ENCODE assay signal across 17 cellular contexts in the genomic region with DNA sequence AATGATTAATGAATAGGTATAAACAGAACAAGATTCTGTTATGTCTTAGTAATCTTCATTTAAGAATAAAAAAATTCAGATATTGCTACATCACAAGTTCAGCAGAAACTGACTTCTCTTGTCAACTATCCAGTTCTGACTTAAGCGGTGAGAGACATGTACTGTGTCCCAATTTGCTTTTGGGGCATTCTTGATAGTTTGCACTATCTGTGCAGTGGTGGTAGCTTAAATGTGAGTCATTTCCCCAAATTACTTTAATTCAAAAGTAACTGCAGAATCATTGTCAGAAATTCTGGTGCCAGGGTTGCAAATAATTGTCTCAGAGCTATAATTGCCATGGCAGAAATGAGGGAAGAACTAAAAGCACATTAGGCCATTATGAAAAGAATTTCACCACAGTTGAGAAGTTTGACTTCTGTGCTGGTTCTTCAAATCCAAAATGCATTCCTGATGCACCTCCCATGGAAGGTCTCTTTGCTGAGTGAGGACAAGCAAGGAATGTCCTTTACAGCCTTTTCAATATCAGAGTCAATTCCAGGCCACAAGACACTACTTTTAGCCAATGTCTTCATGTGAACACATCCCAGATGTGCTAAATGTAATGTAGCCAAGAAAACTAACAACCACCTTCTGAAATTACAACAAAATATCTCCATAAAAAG.
DNase-seq lines count a peak whose midpoint lies in the region; ATAC-seq and TF ChIP-seq lines count a peak whose summit lies in the region.
"Had no signal": no experiment of that assay in that cellular context is flagged by ENCODE, and none has a peak within 500 bp of the region (broad histone marks: within the 10 kb centered on the region; RNA-seq: fewer than 3 reads in every experiment).

No MANE protein-coding gene starts in this region.

- TF ChIP-seq CTCF in right atrium auricular region (IDR thresholded peaks at IDR 0.05) (no peak), gastroesophageal sphincter (IDR thresholded peaks at IDR 0.05) (no peak), testis (IDR thresholded peaks at IDR 0.05) (no peak)

- 13 to 73% methylated on average over 1 of the region's 1 CpG for WGBS in gastroesophageal sphincter (ENCODE audit: low coverage in 1 of 2), 2 donors
- 86 to 87% methylated on average over 1 of the region's 1 CpG for WGBS in testis, 2 donors

- no peak for TF ChIP-seq POLR2A in gastroesophageal sphincter (IDR thresholded peaks at IDR 0.05)
- TF ChIP-seq POLR2A in testis (IDR thresholded peaks at IDR 0.05): no peak

- H3K36me3 ChIP-seq in right atrium auricular region (no peaks in the 10 kb centered on the region), gastroesophageal sphincter (no peaks in the 10 kb centered on the region), testis (ENCODE audit: low read depth, missing control alignments) (no peaks in the 10 kb centered on the region)

- intact Hi-C loops in left cardiac atrium (cut with DNase I) (no loop called here), testis (cut with DNase I; ENCODE audit: low total_unique reads) (no loop called here)

- no peak overlapping the region for H3K4me3 ChIP-seq in right atrium auricular region
- no peak overlapping the region for H3K4me3 ChIP-seq in gastroesophageal sphincter
- H3K4me3 ChIP-seq in testis: no peak overlapping the region
- H3K4me3 ChIP-seq: A549 had no signal

- H3K9me3 ChIP-seq in right atrium auricular region (no peaks in the 10 kb centered on the region), gastroesophageal sphincter (no peaks in the 10 kb centered on the region), testis (no peaks in the 10 kb centered on the region)
- H3K9me3 ChIP-seq: A549 had no signal

- H3K27ac ChIP-seq in right atrium auricular region: no peak overlapping the region
- peak overlapping the region in 3 of 4 donors; percentile 7 to 29 (median 17) for H3K27ac ChIP-seq in gastroesophageal sphincter
- no peak overlapping the region for H3K27ac ChIP-seq in testis
- H3K27ac ChIP-seq: A549 had no signal

- no peaks in the 10 kb centered on the region for H3K27me3 ChIP-seq in right atrium auricular region
- no peaks in the 10 kb centered on the region for H3K27me3 ChIP-seq in gastroesophageal sphincter
- H3K27me3 ChIP-seq in testis: no peaks in the 10 kb centered on the region

- peak; percentile 37 to 61 for ATAC-seq in left cardiac atrium
- peak; percentile 41 for ATAC-seq in gastroesophageal sphincter
- ATAC-seq in GM21526 (IDR thresholded peaks at IDR 0.05; ENCODE audit: low FRiP score, unreplicated experiment): no peak
- ATAC-seq: A549 had no signal

- H3K4me1 ChIP-seq in right atrium auricular region (no peaks in the 10 kb centered on the region), gastroesophageal sphincter (peaks cover 0 to 18% (median 5%) of the 10 kb centered on the region in 3 donors), testis (no peaks in the 10 kb centered on the region)
- H3K4me1 ChIP-seq: A549 had no signal

- DNase-seq in left cardiac atrium (no peak), right atrium auricular region (ENCODE audit: low spot score) (no peak), amniotic epithelial cell (ENCODE audit: low read depth) (peak; percentile 10), testis (no peak), NCI-H82 (lab: John Stamatoyannopoulos, UW) (no peak)
- DNase-seq: C1 segment of cervical spinal cord, DMS79, NCI-H1092 treated with DMSO at 0.1 percent for 48 hours, NCI-H146, NCI-H2029 treated with DMSO at 0.1 percent for 48 hours, NCI-H2171 treated with DMSO at 0.1 percent for 48 hours, NCI-H446, NCI-H526 treated with DMSO at 0.1 percent for 48 hours, SHP77 had no signal

- no peak for TF ChIP-seq EP300 in gastroesophageal sphincter (IDR thresholded peaks at IDR 0.05)

Comparison
In these comparisons a context has a peak if more than half of its experiments do, and no peak if none do; other contexts are left out.
1. H3K27ac ChIP-seq: peak in gastroesophageal sphincter (3 of 4); none in right atrium auricular region (0 of 2) and testis (0 of 2).